Comparison of ENCODE assay signal across 1 cellular context in the genomic region with DNA sequence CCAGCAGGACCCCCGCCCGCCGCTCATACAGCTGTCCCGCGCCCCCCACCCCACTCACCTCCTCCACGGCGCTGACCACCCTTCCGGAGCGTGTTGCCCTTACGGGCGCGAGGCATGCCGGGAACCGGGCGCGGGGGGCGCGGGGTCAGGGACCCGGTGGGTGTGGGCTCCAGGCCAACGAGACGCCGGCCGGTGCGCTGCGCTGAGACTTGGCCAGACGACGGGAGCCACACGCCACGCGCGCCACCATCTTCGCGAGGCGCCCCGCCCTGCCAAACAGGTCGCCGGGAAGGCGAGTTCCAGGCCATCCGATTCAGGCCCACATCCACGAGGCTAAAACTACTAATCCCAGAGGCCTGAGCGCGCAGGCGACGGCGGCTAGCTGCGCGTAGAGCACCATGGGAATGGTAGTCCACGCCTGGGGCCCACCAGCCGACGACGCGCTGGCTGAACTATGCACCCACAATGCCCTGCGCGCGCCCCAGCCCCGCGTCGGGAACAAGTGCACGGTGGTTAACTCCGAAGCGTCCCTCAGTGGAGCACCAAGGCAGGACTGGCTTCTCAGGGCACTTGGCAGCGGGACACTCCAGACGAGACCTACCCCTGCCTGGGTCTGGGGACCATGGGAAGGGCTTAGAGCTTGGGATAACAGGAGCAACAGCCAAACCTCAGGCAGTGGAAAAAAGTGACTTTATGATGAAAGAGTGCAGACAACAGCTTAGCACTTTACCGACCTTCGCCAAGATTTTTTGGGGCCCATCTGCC.
TF ChIP-seq lines count a peak whose summit lies in the region.

A gene with protein sequence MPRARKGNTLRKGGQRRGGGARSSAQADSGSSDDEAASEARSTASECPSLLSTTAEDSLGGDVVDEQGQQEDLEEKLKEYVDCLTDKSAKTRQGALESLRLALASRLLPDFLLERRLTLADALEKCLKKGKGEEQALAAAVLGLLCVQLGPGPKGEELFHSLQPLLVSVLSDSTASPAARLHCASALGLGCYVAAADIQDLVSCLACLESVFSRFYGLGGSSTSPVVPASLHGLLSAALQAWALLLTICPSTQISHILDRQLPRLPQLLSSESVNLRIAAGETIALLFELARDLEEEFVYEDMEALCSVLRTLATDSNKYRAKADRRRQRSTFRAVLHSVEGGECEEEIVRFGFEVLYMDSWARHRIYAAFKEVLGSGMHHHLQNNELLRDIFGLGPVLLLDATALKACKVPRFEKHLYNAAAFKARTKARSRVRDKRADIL (minus strand): TSS at position 271 of the 765 bp plus-strand sequence. CDS start 155 bp downstream, at position 116.

TF ChIP-seq in HepG2, 621 proteins besides CTCF, POLR2A, EP300 and RAD21 (continued from another document and continues in another):
- TF ChIP-seq, protein P1, sequence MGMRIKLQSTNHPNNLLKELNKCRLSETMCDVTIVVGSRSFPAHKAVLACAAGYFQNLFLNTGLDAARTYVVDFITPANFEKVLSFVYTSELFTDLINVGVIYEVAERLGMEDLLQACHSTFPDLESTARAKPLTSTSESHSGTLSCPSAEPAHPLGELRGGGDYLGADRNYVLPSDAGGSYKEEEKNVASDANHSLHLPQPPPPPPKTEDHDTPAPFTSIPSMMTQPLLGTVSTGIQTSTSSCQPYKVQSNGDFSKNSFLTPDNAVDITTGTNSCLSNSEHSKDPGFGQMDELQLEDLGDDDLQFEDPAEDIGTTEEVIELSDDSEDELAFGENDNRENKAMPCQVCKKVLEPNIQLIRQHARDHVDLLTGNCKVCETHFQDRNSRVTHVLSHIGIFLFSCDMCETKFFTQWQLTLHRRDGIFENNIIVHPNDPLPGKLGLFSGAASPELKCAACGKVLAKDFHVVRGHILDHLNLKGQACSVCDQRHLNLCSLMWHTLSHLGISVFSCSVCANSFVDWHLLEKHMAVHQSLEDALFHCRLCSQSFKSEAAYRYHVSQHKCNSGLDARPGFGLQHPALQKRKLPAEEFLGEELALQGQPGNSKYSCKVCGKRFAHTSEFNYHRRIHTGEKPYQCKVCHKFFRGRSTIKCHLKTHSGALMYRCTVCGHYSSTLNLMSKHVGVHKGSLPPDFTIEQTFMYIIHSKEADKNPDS (CRISPR knock-in tag; IDR thresholded peaks at IDR 0.05), result no peak
- TF ChIP-seq PRPF4 (IDR thresholded peaks at IDR 0.05; ENCODE audit: low read depth, low read length, poor library complexity, severe bottlenecking) (no peak), RXRB (CRISPR knock-in tag; IDR thresholded peaks at IDR 0.05; ENCODE audit: borderline replicate concordance) (peak; percentile 56; the same call in 1 of the 2 replicates), HOXA7 (CRISPR knock-in tag; IDR thresholded peaks at IDR 0.05) (no peak), SOX13 (IDR thresholded peaks at IDR 0.05) (no peak), SOX13 (CRISPR knock-in tag; conservative IDR thresholded peaks at IDR 0.05 in 1 of 2, IDR thresholded peaks at IDR 0.05 in 1 of 2) (peak in 1 of 2 experiments; percentile 22; a peak in 2 of 4 replicates), ZNF816 (CRISPR knock-in tag; IDR thresholded peaks at IDR 0.05; ENCODE audit: borderline replicate concordance) (peak; percentile 4; the same call in 1 of the 2 replicates), KDM5B (CRISPR knock-in tag; IDR thresholded peaks at IDR 0.05; ENCODE audit: borderline replicate concordance) (peak; percentile 82; the same call in 1 of the 2 replicates), PTBP1 (IDR thresholded peaks at IDR 0.05; ENCODE audit: low read depth, low read length, poor library complexity, severe bottlenecking) (no peak), RFXANK (CRISPR knock-in tag; IDR thresholded peaks at IDR 0.05) (peak; percentile 47; the same call in 1 of the 2 replicates), JUNB (CRISPR knock-in tag; IDR thresholded peaks at IDR 0.05; ENCODE audit: borderline replicate concordance) (no peak), KAT2B (IDR thresholded peaks at IDR 0.05; ENCODE audit: borderline replicate concordance, low read depth, low read length) (no peak), NR3C1 (CRISPR knock-in tag; IDR thresholded peaks at IDR 0.05) (no peak), SALL2 (CRISPR knock-in tag; IDR thresholded peaks at IDR 0.05) (peak; percentile 59; the same call in 1 of the 2 replicates), YY1 (IDR thresholded peaks at IDR 0.05; ENCODE audit: insufficient read depth, insufficient replicate concordance, low read depth, low read length) (peak; percentile 94), ZSCAN20 (CRISPR knock-in tag; IDR thresholded peaks at IDR 0.05; ENCODE audit: borderline replicate concordance) (0 out of 2 replicates have a peak, but pooled peaks have one; percentile 62), NFIB (CRISPR knock-in tag; IDR thresholded peaks at IDR 0.05; ENCODE audit: borderline replicate concordance) (no peak), ZMYM3 (CRISPR knock-in tag; IDR thresholded peaks at IDR 0.05) (no peak; the same call in 1 of the 2 replicates), ZNF746 (CRISPR knock-in tag; IDR thresholded peaks at IDR 0.05) (no peak), ZNF781 (CRISPR knock-in tag; IDR thresholded peaks at IDR 0.05; ENCODE audit: borderline replicate concordance, not compliant biosample characterization) (peak; percentile 19)
- TF ChIP-seq, protein P2, sequence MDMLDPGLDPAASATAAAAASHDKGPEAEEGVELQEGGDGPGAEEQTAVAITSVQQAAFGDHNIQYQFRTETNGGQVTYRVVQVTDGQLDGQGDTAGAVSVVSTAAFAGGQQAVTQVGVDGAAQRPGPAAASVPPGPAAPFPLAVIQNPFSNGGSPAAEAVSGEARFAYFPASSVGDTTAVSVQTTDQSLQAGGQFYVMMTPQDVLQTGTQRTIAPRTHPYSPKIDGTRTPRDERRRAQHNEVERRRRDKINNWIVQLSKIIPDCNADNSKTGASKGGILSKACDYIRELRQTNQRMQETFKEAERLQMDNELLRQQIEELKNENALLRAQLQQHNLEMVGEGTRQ (IDR thresholded peaks at IDR 0.05; ENCODE audit: low read depth, low read length), result no peak
- TF ChIP-seq, protein P2 (CRISPR knock-in tag; IDR thresholded peaks at IDR 0.05; ENCODE audit: borderline replicate concordance), result no peak; the same call in 1 of the 2 replicates
- TF ChIP-seq, protein P3, sequence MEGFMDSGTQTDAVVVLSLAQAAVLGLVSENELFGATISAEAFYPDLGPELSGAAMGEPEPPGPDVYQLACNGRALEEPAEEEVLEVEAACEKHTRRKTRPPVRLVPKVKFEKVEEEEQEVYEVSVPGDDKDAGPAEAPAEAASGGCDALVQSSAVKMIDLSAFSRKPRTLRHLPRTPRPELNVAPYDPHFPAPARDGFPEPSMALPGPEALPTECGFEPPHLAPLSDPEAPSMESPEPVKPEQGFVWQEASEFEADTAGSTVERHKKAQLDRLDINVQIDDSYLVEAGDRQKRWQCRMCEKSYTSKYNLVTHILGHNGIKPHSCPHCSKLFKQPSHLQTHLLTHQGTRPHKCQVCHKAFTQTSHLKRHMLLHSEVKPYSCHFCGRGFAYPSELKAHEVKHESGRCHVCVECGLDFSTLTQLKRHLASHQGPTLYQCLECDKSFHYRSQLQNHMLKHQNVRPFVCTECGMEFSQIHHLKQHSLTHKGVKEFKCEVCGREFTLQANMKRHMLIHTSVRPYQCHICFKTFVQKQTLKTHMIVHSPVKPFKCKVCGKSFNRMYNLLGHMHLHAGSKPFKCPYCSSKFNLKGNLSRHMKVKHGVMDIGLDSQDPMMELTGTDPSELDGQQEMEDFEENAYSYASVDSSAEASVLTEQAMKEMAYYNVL (CRISPR knock-in tag; IDR thresholded peaks at IDR 0.05; ENCODE audit: borderline replicate concordance), result peak; percentile 28; the same call in 1 of the 2 replicates
- TF ChIP-seq, protein P4, sequence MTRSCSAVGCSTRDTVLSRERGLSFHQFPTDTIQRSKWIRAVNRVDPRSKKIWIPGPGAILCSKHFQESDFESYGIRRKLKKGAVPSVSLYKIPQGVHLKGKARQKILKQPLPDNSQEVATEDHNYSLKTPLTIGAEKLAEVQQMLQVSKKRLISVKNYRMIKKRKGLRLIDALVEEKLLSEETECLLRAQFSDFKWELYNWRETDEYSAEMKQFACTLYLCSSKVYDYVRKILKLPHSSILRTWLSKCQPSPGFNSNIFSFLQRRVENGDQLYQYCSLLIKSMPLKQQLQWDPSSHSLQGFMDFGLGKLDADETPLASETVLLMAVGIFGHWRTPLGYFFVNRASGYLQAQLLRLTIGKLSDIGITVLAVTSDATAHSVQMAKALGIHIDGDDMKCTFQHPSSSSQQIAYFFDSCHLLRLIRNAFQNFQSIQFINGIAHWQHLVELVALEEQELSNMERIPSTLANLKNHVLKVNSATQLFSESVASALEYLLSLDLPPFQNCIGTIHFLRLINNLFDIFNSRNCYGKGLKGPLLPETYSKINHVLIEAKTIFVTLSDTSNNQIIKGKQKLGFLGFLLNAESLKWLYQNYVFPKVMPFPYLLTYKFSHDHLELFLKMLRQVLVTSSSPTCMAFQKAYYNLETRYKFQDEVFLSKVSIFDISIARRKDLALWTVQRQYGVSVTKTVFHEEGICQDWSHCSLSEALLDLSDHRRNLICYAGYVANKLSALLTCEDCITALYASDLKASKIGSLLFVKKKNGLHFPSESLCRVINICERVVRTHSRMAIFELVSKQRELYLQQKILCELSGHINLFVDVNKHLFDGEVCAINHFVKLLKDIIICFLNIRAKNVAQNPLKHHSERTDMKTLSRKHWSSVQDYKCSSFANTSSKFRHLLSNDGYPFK (CRISPR knock-in tag; IDR thresholded peaks at IDR 0.05; ENCODE audit: borderline replicate concordance), result peak; percentile 75
- TF ChIP-seq, protein P5, sequence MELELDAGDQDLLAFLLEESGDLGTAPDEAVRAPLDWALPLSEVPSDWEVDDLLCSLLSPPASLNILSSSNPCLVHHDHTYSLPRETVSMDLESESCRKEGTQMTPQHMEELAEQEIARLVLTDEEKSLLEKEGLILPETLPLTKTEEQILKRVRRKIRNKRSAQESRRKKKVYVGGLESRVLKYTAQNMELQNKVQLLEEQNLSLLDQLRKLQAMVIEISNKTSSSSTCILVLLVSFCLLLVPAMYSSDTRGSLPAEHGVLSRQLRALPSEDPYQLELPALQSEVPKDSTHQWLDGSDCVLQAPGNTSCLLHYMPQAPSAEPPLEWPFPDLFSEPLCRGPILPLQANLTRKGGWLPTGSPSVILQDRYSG (CRISPR knock-in tag; IDR thresholded peaks at IDR 0.05), result no peak
- TF ChIP-seq, protein P6, sequence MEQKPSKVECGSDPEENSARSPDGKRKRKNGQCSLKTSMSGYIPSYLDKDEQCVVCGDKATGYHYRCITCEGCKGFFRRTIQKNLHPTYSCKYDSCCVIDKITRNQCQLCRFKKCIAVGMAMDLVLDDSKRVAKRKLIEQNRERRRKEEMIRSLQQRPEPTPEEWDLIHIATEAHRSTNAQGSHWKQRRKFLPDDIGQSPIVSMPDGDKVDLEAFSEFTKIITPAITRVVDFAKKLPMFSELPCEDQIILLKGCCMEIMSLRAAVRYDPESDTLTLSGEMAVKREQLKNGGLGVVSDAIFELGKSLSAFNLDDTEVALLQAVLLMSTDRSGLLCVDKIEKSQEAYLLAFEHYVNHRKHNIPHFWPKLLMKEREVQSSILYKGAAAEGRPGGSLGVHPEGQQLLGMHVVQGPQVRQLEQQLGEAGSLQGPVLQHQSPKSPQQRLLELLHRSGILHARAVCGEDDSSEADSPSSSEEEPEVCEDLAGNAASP (CRISPR knock-in tag; IDR thresholded peaks at IDR 0.05; ENCODE audit: borderline replicate concordance), result 0 out of 2 replicates have a peak, but pooled peaks have one; percentile 25
- TF ChIP-seq, protein P7, sequence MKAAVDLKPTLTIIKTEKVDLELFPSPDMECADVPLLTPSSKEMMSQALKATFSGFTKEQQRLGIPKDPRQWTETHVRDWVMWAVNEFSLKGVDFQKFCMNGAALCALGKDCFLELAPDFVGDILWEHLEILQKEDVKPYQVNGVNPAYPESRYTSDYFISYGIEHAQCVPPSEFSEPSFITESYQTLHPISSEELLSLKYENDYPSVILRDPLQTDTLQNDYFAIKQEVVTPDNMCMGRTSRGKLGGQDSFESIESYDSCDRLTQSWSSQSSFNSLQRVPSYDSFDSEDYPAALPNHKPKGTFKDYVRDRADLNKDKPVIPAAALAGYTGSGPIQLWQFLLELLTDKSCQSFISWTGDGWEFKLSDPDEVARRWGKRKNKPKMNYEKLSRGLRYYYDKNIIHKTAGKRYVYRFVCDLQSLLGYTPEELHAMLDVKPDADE (CRISPR knock-in tag; IDR thresholded peaks at IDR 0.05), result no peak
- TF ChIP-seq, protein P8, sequence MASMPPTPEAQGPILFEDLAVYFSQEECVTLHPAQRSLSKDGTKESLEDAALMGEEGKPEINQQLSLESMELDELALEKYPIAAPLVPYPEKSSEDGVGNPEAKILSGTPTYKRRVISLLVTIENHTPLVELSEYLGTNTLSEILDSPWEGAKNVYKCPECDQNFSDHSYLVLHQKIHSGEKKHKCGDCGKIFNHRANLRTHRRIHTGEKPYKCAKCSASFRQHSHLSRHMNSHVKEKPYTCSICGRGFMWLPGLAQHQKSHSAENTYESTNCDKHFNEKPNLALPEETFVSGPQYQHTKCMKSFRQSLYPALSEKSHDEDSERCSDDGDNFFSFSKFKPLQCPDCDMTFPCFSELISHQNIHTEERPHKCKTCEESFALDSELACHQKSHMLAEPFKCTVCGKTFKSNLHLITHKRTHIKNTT (CRISPR knock-in tag; IDR thresholded peaks at IDR 0.05), result peak; percentile 99; the same call in 1 of the 2 replicates
- TF ChIP-seq, protein P9, sequence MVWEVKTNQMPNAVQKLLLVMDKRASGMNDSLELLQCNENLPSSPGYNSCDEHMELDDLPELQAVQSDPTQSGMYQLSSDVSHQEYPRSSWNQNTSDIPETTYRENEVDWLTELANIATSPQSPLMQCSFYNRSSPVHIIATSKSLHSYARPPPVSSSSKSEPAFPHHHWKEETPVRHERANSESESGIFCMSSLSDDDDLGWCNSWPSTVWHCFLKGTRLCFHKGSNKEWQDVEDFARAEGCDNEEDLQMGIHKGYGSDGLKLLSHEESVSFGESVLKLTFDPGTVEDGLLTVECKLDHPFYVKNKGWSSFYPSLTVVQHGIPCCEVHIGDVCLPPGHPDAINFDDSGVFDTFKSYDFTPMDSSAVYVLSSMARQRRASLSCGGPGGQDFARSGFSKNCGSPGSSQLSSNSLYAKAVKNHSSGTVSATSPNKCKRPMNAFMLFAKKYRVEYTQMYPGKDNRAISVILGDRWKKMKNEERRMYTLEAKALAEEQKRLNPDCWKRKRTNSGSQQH (CRISPR knock-in tag; IDR thresholded peaks at IDR 0.05; ENCODE audit: low read depth), result 0 out of 2 replicates have a peak, but pooled peaks have one; percentile 61
